8 cellular contexts compared by ENCODE assay signal in genomic region chr7:98168181-98168903, GRCh38. TPM values are rescaled to one million over a fixed set of nuclear protein-coding genes. Genes with fewer than 3 reads are reported as not detected.
DNase-seq lines count a peak whose midpoint lies in the region; TF ChIP-seq lines count a peak whose summit lies in the region.

No MANE protein-coding gene starts in this region.

- no peak overlapping the region for H3K4me3 Mint-ChIP-seq in glutamatergic neuron (ENCODE audit: unreplicated experiment)

- H3K27ac Mint-ChIP-seq in glutamatergic neuron (ENCODE audit: unreplicated experiment), result no peak overlapping the region

- H3K36me3 Mint-ChIP-seq in glutamatergic neuron (ENCODE audit: unreplicated experiment), result no peaks in the 10 kb centered on the region

- no peaks in the 10 kb centered on the region for H3K9me3 Mint-ChIP-seq in glutamatergic neuron (ENCODE audit: unreplicated experiment)

- DNase-seq in EL (peak; percentile 50), HCEC 1CT (peak; percentile 34), NCI-H2081 treated with DMSO at 0.1 percent for 48 hours (lab: John Stamatoyannopoulos, UW) (peak; percentile 21), cerebellum (ENCODE audit: low spot score) (peak; percentile 83), left kidney (ENCODE audit: low read depth, low spot score) (peak; percentile 84), glutamatergic neuron (no peak)
- DNase-seq in activated CD4-positive, CD25-positive, alpha-beta regulatory T cell treated with anti-CD3 and anti-CD28 coated beads, Interleukin-2, amount 50 U/mL, for 72 hours, result peak; percentile 58
- DNase-seq in stimulated activated CD4-positive, alpha-beta T cell treated with anti-CD3 and anti-CD28 coated beads, TNF-alpha, amount 100 ng/mL, for 24 hours (ENCODE audit: low read depth in 3 of 3), result peak; percentile 35 to 55 (median 52)

- no peaks in the 10 kb centered on the region for H3K4me1 Mint-ChIP-seq in glutamatergic neuron (ENCODE audit: low read depth, unreplicated experiment)

- no peaks in the 10 kb centered on the region for H3K27me3 Mint-ChIP-seq in glutamatergic neuron (ENCODE audit: unreplicated experiment)

- no peak for TF ChIP-seq CTCF in glutamatergic neuron (IDR thresholded peaks at IDR 0.05; ENCODE audit: partially characterized antibody, unreplicated experiment)

RNA-seq across cellular contexts. Expression of gene BHLHA15, which starts 42.9 kb away (rescaled TPM):
- total RNA-seq in cerebellum (5.4 TPM), glutamatergic neuron (ENCODE audit: unreplicated experiment) (not detected)
